Comparison of ENCODE assay signal across 9 cellular contexts in the genomic region with DNA sequence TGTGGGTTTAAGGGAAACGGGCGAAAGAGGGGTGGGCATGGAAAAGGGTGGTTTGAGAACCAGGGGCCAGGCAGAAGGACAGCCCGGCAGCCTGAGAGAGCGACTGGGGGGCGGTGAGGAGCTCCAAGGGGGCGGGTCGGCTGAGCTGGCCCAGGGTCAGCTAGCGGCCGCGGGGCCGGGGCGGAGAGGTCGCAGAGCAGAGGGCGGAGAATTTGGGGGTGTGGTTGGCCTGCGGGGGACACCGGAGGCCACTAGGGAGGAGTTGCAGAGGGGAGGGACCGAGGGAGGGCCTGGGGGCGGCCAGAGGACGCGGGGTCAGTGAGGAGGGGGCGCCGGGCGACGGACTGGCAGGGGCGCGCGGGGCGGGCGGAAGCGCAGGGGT. TPM values are rescaled to one million over a fixed set of nuclear protein-coding genes. Genes with fewer than 3 reads are reported as not detected.
DNase-seq lines count a peak whose midpoint lies in the region; ATAC-seq and TF ChIP-seq lines count a peak whose summit lies in the region.
"Had no signal": no experiment of that assay in that cellular context is flagged by ENCODE, and none has a peak within 500 bp of the region (broad histone marks: within the 10 kb centered on the region; RNA-seq: fewer than 3 reads in every experiment).

No MANE protein-coding gene starts in this region.

- 8 to 9% methylated on average over 13 to 30 of the region's 30 CpGs for WGBS in heart right ventricle, 2 donors

- H3K9me3 ChIP-seq in heart right ventricle, result no peaks in the 10 kb centered on the region

- peaks cover 70% of the 10 kb centered on the region for H3K27me3 Mint-ChIP-seq in Calu3 (ENCODE audit: unreplicated experiment)
- H3K27me3 Mint-ChIP-seq in activated CD8-positive, alpha-beta T cell treated with anti-CD3 and anti-CD28 coated beads for 36 hours, result peaks cover 18% of the 10 kb centered on the region

- peaks cover 0 to 43% (median 8%) of the 10 kb centered on the region in 7 donors for H3K27me3 ChIP-seq in heart right ventricle

- H3K4me3 ChIP-seq in heart right ventricle, result peak overlapping the region in 9 of 10 donors; percentile 49 to 68 (median 57)

- H3K36me3 Mint-ChIP-seq in Calu3 (ENCODE audit: insufficient read depth, unreplicated experiment), result peaks cover 6% of the 10 kb centered on the region
- no peaks in the 10 kb centered on the region for H3K36me3 Mint-ChIP-seq in activated CD8-positive, alpha-beta T cell treated with anti-CD3 and anti-CD28 coated beads for 36 hours (ENCODE audit: low read depth)

- peak overlapping the region; percentile 67 for H3K4me3 Mint-ChIP-seq in Calu3 (ENCODE audit: low read depth, unreplicated experiment)
- peak overlapping the region; percentile 49 for H3K4me3 Mint-ChIP-seq in activated CD8-positive, alpha-beta T cell treated with anti-CD3 and anti-CD28 coated beads for 36 hours

- intact Hi-C loops in Calu3 (cut with micrococcal nuclease; ENCODE audit: unreplicated experiment), result no loop called here
- intact Hi-C loops in activated CD8-positive, alpha-beta T cell treated with anti-CD3 and anti-CD28 coated beads for 36 hours (cut with micrococcal nuclease), result no loop called here
- intact Hi-C loops in heart right ventricle (cut with DNase I), result loop anchor here in 4 of 10 donors (10.0 kb wide), 3 partner anchors 206 to 226 kb away; partner anchors contain the start of genes MYCBP (in 1 of the 4) and RRAGC (in 1 of the 4)

- H3K27ac ChIP-seq in heart right ventricle, result no peak overlapping the region

- H3K27ac Mint-ChIP-seq in Calu3 (ENCODE audit: unreplicated experiment), result no peak overlapping the region
- H3K27ac Mint-ChIP-seq in activated CD8-positive, alpha-beta T cell treated with anti-CD3 and anti-CD28 coated beads for 36 hours, result no peak overlapping the region

- CTCF ChIA-PET in Calu3 (lab: Charles Lee), result no interaction called here
- CTCF ChIA-PET in activated CD8-positive, alpha-beta T cell treated with anti-CD3 and anti-CD28 coated beads for 36 hours (lab: Charles Lee), result interaction anchor here (1.0 to 3.1 kb wide), 3 partner anchors 11 to 83 kb away, joined by 3 to 12 read pairs (median 3); no protein-coding TSS in a partner anchor

- no peaks in the 10 kb centered on the region for H3K9me3 Mint-ChIP-seq in Calu3 (ENCODE audit: low read depth, unreplicated experiment)
- H3K9me3 Mint-ChIP-seq in activated CD8-positive, alpha-beta T cell treated with anti-CD3 and anti-CD28 coated beads for 36 hours, result no peaks in the 10 kb centered on the region

- no TSS peak for BruUV-seq in Calu3 (replicated peaks; lab: Mats Ljungman, UMichigan)

- peaks cover 3 to 24% (median 18%) of the 10 kb centered on the region in 9 donors for H3K4me1 ChIP-seq in heart right ventricle

- no peaks in the 10 kb centered on the region for H3K36me3 ChIP-seq in heart right ventricle

- H3K4me1 Mint-ChIP-seq in Calu3 (ENCODE audit: low read depth, unreplicated experiment), result no peaks in the 10 kb centered on the region
- H3K4me1 Mint-ChIP-seq in activated CD8-positive, alpha-beta T cell treated with anti-CD3 and anti-CD28 coated beads for 36 hours (ENCODE audit: low read depth), result peaks cover 2% of the 10 kb centered on the region

- TF ChIP-seq CTCF in Calu3 (IDR thresholded peaks at IDR 0.05; ENCODE audit: unreplicated experiment) (no peak), heart right ventricle (IDR thresholded peaks at IDR 0.05) (no peak)
- TF ChIP-seq CTCF in activated CD8-positive, alpha-beta T cell treated with anti-CD3 and anti-CD28 coated beads for 36 hours (IDR thresholded peaks at IDR 0.05), result no peak

- peak; percentile 17 for ATAC-seq in activated CD8-positive, alpha-beta T cell treated with anti-CD3 and anti-CD28 coated beads for 36 hours
- peak in 5 of 8 donors; percentile 10 to 35 (median 16) for ATAC-seq in heart right ventricle
- ATAC-seq in HG03095 (IDR thresholded peaks at IDR 0.05; ENCODE audit: unreplicated experiment), result no peak

- POLR2A ChIA-PET in activated CD8-positive, alpha-beta T cell treated with anti-CD3 and anti-CD28 coated beads for 36 hours (lab: Charles Lee), result interaction anchor here (0.5 to 0.6 kb wide), 2 partner anchors 98 to 913 kb away, joined by 3 read pairs; no protein-coding TSS in a partner anchor

- DNase-seq in Calu3 (no peak), heart right ventricle (no peak), retina (peak; percentile 72), NAMALWA (ENCODE audit: low spot score) (no peak), hippocampal formation (lab: John Stamatoyannopoulos, UW) (no peak), NCI-H446 (lab: John Stamatoyannopoulos, UW) (no peak)
- no peak for DNase-seq in activated CD8-positive, alpha-beta T cell treated with anti-CD3 and anti-CD28 coated beads for 36 hours
- DNase-seq: NCI-H1436 had no signal

RNA-seq across cellular contexts. Expression of gene NDUFS5, which starts 54.7 kb away (rescaled TPM):
- total RNA-seq in Calu3 (2022), result 154 and 170 TPM in 2 replicates
- 100 to 1,000 TPM; 153 to 178 TPM for total RNA-seq in activated CD8-positive, alpha-beta T cell treated with anti-CD3 and anti-CD28 coated beads for 36 hours
- 100 to 1,000 TPM; 303 to 646 (median 513) TPM for total RNA-seq in heart right ventricle
- polyA plus RNA-seq in heart right ventricle, result 1,000 to 10,000 TPM; 1,540 to 6,035 TPM
